ENCODE assay signal across 1 cellular context in genomic region chrX:106038625-106039024, GRCh38.
TF ChIP-seq lines count a peak whose summit lies in the region.

TSS of gene SERPINA7 (minus strand) at chrX:106038727. CDS start at chrX:106037058, 1,669 bp downstream.

TF ChIP-seq in HepG2, 621 proteins besides CTCF, POLR2A, EP300 and RAD21 (continued from another document and continues in another):
- TF ChIP-seq CREBL2 (CRISPR knock-in tag; IDR thresholded peaks at IDR 0.05; ENCODE audit: borderline replicate concordance): no peak
- no peak for TF ChIP-seq ZSCAN29 (CRISPR knock-in tag; conservative IDR thresholded peaks at IDR 0.05)
- no peak for TF ChIP-seq ZNF282 (IDR thresholded peaks at IDR 0.05; ENCODE audit: partially characterized antibody)
- TF ChIP-seq ZFX (CRISPR knock-in tag; IDR thresholded peaks at IDR 0.05; ENCODE audit: low read depth): no peak
- no peak for TF ChIP-seq GPN1 (CRISPR knock-in tag; IDR thresholded peaks at IDR 0.05; ENCODE audit: borderline replicate concordance)
- TF ChIP-seq ZNF839 (CRISPR knock-in tag; IDR thresholded peaks at IDR 0.05; ENCODE audit: borderline replicate concordance): no peak
- peak; percentile 90 for TF ChIP-seq DRAP1 (CRISPR knock-in tag; IDR thresholded peaks at IDR 0.05)
- TF ChIP-seq UBTF (CRISPR knock-in tag; IDR thresholded peaks at IDR 0.05): no peak
- no peak for TF ChIP-seq PHB2 (IDR thresholded peaks at IDR 0.05; ENCODE audit: partially characterized antibody)
- TF ChIP-seq ZNF674 (CRISPR knock-in tag; IDR thresholded peaks at IDR 0.05; ENCODE audit: low read depth): no peak
- TF ChIP-seq HMGA1 (CRISPR knock-in tag; conservative IDR thresholded peaks at IDR 0.05): no peak
- no peak for TF ChIP-seq ZNF451 (CRISPR knock-in tag; IDR thresholded peaks at IDR 0.05)
- TF ChIP-seq PRDM15 (CRISPR knock-in tag; IDR thresholded peaks at IDR 0.05): no peak
- TF ChIP-seq ZNF687 (CRISPR knock-in tag; IDR thresholded peaks at IDR 0.05): no peak
- no peak for TF ChIP-seq SIX1 (CRISPR knock-in tag; IDR thresholded peaks at IDR 0.05; ENCODE audit: borderline replicate concordance)
- no peak for TF ChIP-seq MLLT10 (CRISPR knock-in tag; IDR thresholded peaks at IDR 0.05)
- TF ChIP-seq THYN1 (CRISPR knock-in tag; IDR thresholded peaks at IDR 0.05; ENCODE audit: borderline replicate concordance, low read depth): no peak
- no peak for TF ChIP-seq ZNF737 (CRISPR knock-in tag; IDR thresholded peaks at IDR 0.05; ENCODE audit: borderline replicate concordance)
- TF ChIP-seq CENPT (CRISPR knock-in tag; IDR thresholded peaks at IDR 0.05; ENCODE audit: low read depth): no peak
- TF ChIP-seq E2F1 (CRISPR knock-in tag; IDR thresholded peaks at IDR 0.05): no peak
- TF ChIP-seq ZNF562 (CRISPR knock-in tag; IDR thresholded peaks at IDR 0.05; ENCODE audit: borderline replicate concordance): no peak
- peak; percentile 88 for TF ChIP-seq ZNF652 (CRISPR knock-in tag; IDR thresholded peaks at IDR 0.05; ENCODE audit: borderline replicate concordance, low read depth)
- TF ChIP-seq ATF7 (IDR thresholded peaks at IDR 0.05): no peak
- no peak for TF ChIP-seq ATF7 (CRISPR knock-in tag; IDR thresholded peaks at IDR 0.05)
- no peak for TF ChIP-seq ZNF816 (CRISPR knock-in tag; IDR thresholded peaks at IDR 0.05; ENCODE audit: borderline replicate concordance)
- no peak for TF ChIP-seq SNAPC4 (CRISPR knock-in tag; IDR thresholded peaks at IDR 0.05)
- TF ChIP-seq EED (CRISPR knock-in tag; IDR thresholded peaks at IDR 0.05): no peak
- TF ChIP-seq SRY (CRISPR knock-in tag; IDR thresholded peaks at IDR 0.05): no peak
- TF ChIP-seq MZF1 (CRISPR knock-in tag; IDR thresholded peaks at IDR 0.05; ENCODE audit: borderline replicate concordance): no peak
- no peak for TF ChIP-seq BHLHE40 (IDR thresholded peaks at IDR 0.05; ENCODE audit: low read length)
- no peak for TF ChIP-seq ZNF275 (CRISPR knock-in tag; IDR thresholded peaks at IDR 0.05; ENCODE audit: borderline replicate concordance)
- TF ChIP-seq ZNF121 (CRISPR knock-in tag; IDR thresholded peaks at IDR 0.05): no peak
- no peak for TF ChIP-seq CBX1 (IDR thresholded peaks at IDR 0.05; ENCODE audit: low read depth)
- TF ChIP-seq ZNF234 (CRISPR knock-in tag; conservative IDR thresholded peaks at IDR 0.05): no peak
- no peak for TF ChIP-seq RFXAP (CRISPR knock-in tag; IDR thresholded peaks at IDR 0.05; ENCODE audit: borderline replicate concordance)
- peak; percentile 64 for TF ChIP-seq PHF21A (CRISPR knock-in tag; IDR thresholded peaks at IDR 0.05)
- no peak for TF ChIP-seq HOXA7 (CRISPR knock-in tag; IDR thresholded peaks at IDR 0.05)
- no peak for TF ChIP-seq ZBTB10 (CRISPR knock-in tag; IDR thresholded peaks at IDR 0.05; ENCODE audit: borderline replicate concordance)
- 0 out of 2 replicates have a peak, but pooled peaks have one; percentile 19 for TF ChIP-seq ELF1 (CRISPR knock-in tag; IDR thresholded peaks at IDR 0.05)
- TF ChIP-seq ZNF614 (CRISPR knock-in tag; IDR thresholded peaks at IDR 0.05; ENCODE audit: borderline replicate concordance): no peak; the same call in 1 of the 2 replicates
- TF ChIP-seq MAX (IDR thresholded peaks at IDR 0.05): no peak
